In genomic region chr1:114037503-114037890, GRCh38 we compare ENCODE assay signal across 24 cellular contexts.
"Had no signal": no experiment of that assay in that cellular context is flagged by ENCODE, and none has a peak within 500 bp of the region (broad histone marks: within the 10 kb centered on the region; RNA-seq: fewer than 3 reads in every experiment).

No MANE protein-coding gene starts in this region.

- H3K4me1 ChIP-seq: testis, transverse colon had no signal

- H3K4me3 ChIP-seq: esophagus muscularis mucosa, heart right ventricle, testis, transverse colon had no signal

- H3K4me1 Mint-ChIP-seq: activated T-helper 17 cell treated with anti-CD3 and anti-CD28 coated beads, Interleukin-2, amount 50 U/mL, for 72 hours; memory B cell had no signal

- DNase-seq: activated CD4-positive, alpha-beta memory T cell treated with anti-CD3 and anti-CD28 coated beads, Interleukin-2, amount 10 ng/mL, durations not matched to agents 7 days and 5 days; activated CD4-positive, alpha-beta T cell treated with anti-CD3 and anti-CD28 coated beads for 1 hour; activated CD4-positive, alpha-beta T cell treated with anti-CD3 and anti-CD28 coated beads, Interleukin-2, amount 10 ng/mL, durations not matched to agents 7 days and 5 days; activated gamma-delta T cell treated with Interleukin-2 at 50 U/mL for 16 hours; activated naive CD4-positive, alpha-beta T cell treated with anti-CD3 and anti-CD28 coated beads, Interleukin-2, amount 50 U/mL, for 16 hours; activated T-cell treated with anti-CD3 and anti-CD28 coated beads, Interleukin-2, amount 50 U/mL, for 4 hours; amniotic stem cell; brain microvascular endothelial cell; central memory CD4-positive, alpha-beta T cell; heart right ventricle; natural killer cell; posterior cingulate gyrus; right cardiac atrium; stimulated activated naive CD8-positive, alpha-beta T cell treated with anti-CD3 and anti-CD28 coated beads, Interleukin-15, Interleukin-2, amounts not matched to agents 100 U/mL and 50 U/mL, for 24 hours; T-helper 17 cell; T1000; testis; transverse colon had no signal

- H3K36me3 Mint-ChIP-seq: memory B cell, natural killer cell had no signal

- H3K27ac ChIP-seq: brain microvascular endothelial cell, esophagus muscularis mucosa, foreskin keratinocyte, heart right ventricle, testis, transverse colon had no signal

- H3K4me3 Mint-ChIP-seq: activated CD4-positive, alpha-beta memory T cell treated with anti-CD3 and anti-CD28 coated beads, Interleukin-2, amount 10 ng/mL, durations not matched to agents 7 days and 5 days; activated CD4-positive, alpha-beta T cell treated with anti-CD3 and anti-CD28 coated beads, Interleukin-2, amount 10 ng/mL, durations not matched to agents 7 days and 5 days; activated T-cell treated with anti-CD3 and anti-CD28 coated beads, Interleukin-2, amount 50 U/mL, for 4 hours; activated T-helper 17 cell treated with anti-CD3 and anti-CD28 coated beads, Interleukin-2, amount 50 U/mL, for 72 hours; memory B cell; natural killer cell; T-helper 17 cell had no signal

- H3K27me3 ChIP-seq: esophagus muscularis mucosa, testis, transverse colon had no signal

- H3K9me3 Mint-ChIP-seq: activated CD4-positive, alpha-beta memory T cell treated with anti-CD3 and anti-CD28 coated beads, Interleukin-2, amount 10 ng/mL, durations not matched to agents 7 days and 5 days; activated CD4-positive, alpha-beta T cell treated with anti-CD3 and anti-CD28 coated beads, Interleukin-2, amount 10 ng/mL, durations not matched to agents 7 days and 5 days; activated T-cell treated with anti-CD3 and anti-CD28 coated beads, Interleukin-2, amount 50 U/mL, for 4 hours; activated T-helper 17 cell treated with anti-CD3 and anti-CD28 coated beads, Interleukin-2, amount 50 U/mL, for 72 hours; memory B cell; natural killer cell had no signal

- H3K27ac Mint-ChIP-seq: activated CD4-positive, alpha-beta memory T cell treated with anti-CD3 and anti-CD28 coated beads, Interleukin-2, amount 10 ng/mL, durations not matched to agents 7 days and 5 days; activated CD4-positive, alpha-beta T cell treated with anti-CD3 and anti-CD28 coated beads, Interleukin-2, amount 10 ng/mL, durations not matched to agents 7 days and 5 days; activated T-helper 17 cell treated with anti-CD3 and anti-CD28 coated beads, Interleukin-2, amount 50 U/mL, for 72 hours; memory B cell; natural killer cell; T-helper 17 cell had no signal

- H3K27me3 Mint-ChIP-seq: activated T-helper 17 cell treated with anti-CD3 and anti-CD28 coated beads, Interleukin-2, amount 50 U/mL, for 72 hours; T-helper 17 cell had no signal

- ATAC-seq: activated T-cell treated with anti-CD3 and anti-CD28 coated beads, Interleukin-2, amount 50 U/mL, for 4 hours; activated T-helper 17 cell treated with anti-CD3 and anti-CD28 coated beads, Interleukin-2, amount 50 U/mL, for 72 hours; heart right ventricle; natural killer cell; right cardiac atrium; stimulated activated naive CD8-positive, alpha-beta T cell treated with anti-CD3 and anti-CD28 coated beads, Interleukin-15, Interleukin-2, amounts not matched to agents 100 U/mL and 50 U/mL, for 24 hours; T-helper 17 cell had no signal

- H3K36me3 ChIP-seq: brain microvascular endothelial cell, esophagus muscularis mucosa, heart right ventricle, transverse colon had no signal

- H3K9me3 ChIP-seq: esophagus muscularis mucosa, heart right ventricle, testis, transverse colon had no signal

- FAIRE-seq: astrocyte, urothelium cell line had no signal
